Comparison of ENCODE assay signal across 15 cellular contexts in genomic region chr21:43277481-43278351, GRCh38.
DNase-seq lines count a peak whose midpoint lies in the region; ATAC-seq, FAIRE-seq and TF ChIP-seq lines count a peak whose summit lies in the region.
"Had no signal": no experiment of that assay in that cellular context is flagged by ENCODE, and none has a peak within 500 bp of the region (broad histone marks: within the 10 kb centered on the region; RNA-seq: fewer than 3 reads in every experiment).

No MANE protein-coding gene starts in this region.

- H3K9me3 ChIP-seq in pancreas: no peaks in the 10 kb centered on the region
- H3K9me3 ChIP-seq: SK-N-SH had no signal

- H3K27me3 ChIP-seq in pancreas: no peaks in the 10 kb centered on the region

- ATAC-seq in pancreas (peak in 3 of 4 donors; percentile 35 to 49 (median 44)), GM21381 (IDR thresholded peaks at IDR 0.05; ENCODE audit: unreplicated experiment) (no peak)
- ATAC-seq: effector memory CD8-positive, alpha-beta T cell had no signal

- DNase-seq in G401 (ENCODE audit: low spot score) (peak; percentile 52), cerebellum (ENCODE audit: low spot score) (peak; percentile 41), iPS-NIHi11 (ENCODE audit: low spot score) (peak; percentile 48), pancreas (peak in 2 of 6 donors; percentile 13 to 32), NCI-H345 (lab: John Stamatoyannopoulos, UW) (no peak), HuH-7 (ENCODE audit: low spot score) (no peak), AG20443 (ENCODE audit: low spot score) (no peak)
- DNase-seq: activated naive CD4-positive, alpha-beta T cell treated with Interleukin-2 at 50 U/mL for 16 hours; brain microvascular endothelial cell; effector memory CD8-positive, alpha-beta T cell; foreskin melanocyte; NCI-H1092 treated with DMSO at 0.1 percent for 48 hours; NCI-H2227 treated with DMSO at 0.1 percent for 48 hours; SK-N-SH had no signal

- TF ChIP-seq CTCF in pancreas (IDR thresholded peaks at IDR 0.05): no peak

- WGBS in pancreas, 2 donors: 58 to 63% methylated on average over 30 of the region's 30 CpGs

- H3K4me1 ChIP-seq in pancreas: no peaks in the 10 kb centered on the region

- in situ Hi-C loops in G401 (cut with HindIII; ENCODE audit: low sequenced_read_pairs): no loop called here

- no peak for FAIRE-seq in pancreas (lab: Jason Lieb, UNC)

- H3K27ac ChIP-seq in pancreas: no peak overlapping the region
- H3K27ac ChIP-seq: brain microvascular endothelial cell had no signal

- no peaks in the 10 kb centered on the region for H3K36me3 ChIP-seq in pancreas
- H3K36me3 ChIP-seq: brain microvascular endothelial cell had no signal

- intact Hi-C loops in pancreas (cut with DNase I): no loop called here

- no peak overlapping the region for H3K4me3 ChIP-seq in pancreas

Comparison
In these comparisons a context has a peak if more than half of its experiments do, and no peak if none do; other contexts are left out.
1. DNase-seq: peak in G401 (single experiment), cerebellum (single experiment) and iPS-NIHi11 (single experiment); none in NCI-H345 (single experiment), HuH-7 (single experiment) and AG20443 (single experiment).